ENCODE assay signal across 1 cellular context in the genomic region with DNA sequence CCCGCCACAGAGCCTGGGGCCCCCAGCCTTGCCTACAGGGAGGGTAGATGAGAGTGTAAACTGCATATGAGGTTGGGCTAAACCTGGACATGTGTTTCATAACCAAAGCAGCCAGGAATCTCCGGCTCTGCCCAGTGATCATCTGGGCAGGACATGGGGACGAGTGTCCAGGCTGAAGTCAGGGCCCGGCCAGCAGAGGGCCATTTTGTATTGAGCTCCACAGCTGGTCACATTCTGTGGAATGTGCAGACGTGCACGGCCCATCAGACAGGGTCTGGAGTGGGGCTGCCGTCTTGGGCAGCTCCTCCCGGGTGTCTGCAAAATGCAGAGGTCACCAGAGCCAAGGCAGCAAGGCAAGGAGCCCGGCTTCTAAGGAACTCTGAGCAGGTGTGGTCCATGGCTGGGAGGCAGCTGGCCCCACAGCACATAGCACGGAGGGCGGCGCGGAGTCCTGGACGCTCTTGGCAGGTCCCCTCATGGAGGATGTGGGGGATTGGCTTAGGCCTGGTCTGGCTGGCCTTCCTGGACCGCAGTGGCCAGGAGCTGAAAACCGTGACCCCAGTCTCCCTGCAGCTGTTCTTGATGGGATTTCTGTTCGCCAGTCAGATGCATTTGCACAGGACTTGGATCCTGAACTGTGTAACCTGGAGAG.
TF ChIP-seq lines count a peak whose summit lies in the region.

No MANE protein-coding gene starts in this region.

TF ChIP-seq in IMR-90, 13 proteins besides CTCF, POLR2A, EP300 and RAD21:
- TF ChIP-seq SMC3 (IDR thresholded peaks at IDR 0.05; ENCODE audit: low read depth, low read length) (no peak), RFX5 (IDR thresholded peaks at IDR 0.05; ENCODE audit: low read depth, low read length) (no peak), NFE2L2 (IDR thresholded peaks at IDR 0.05; ENCODE audit: low read depth, low read length) (no peak), MXI1 (IDR thresholded peaks at IDR 0.05; ENCODE audit: borderline replicate concordance, low read depth, low read length) (no peak), MAFK (IDR thresholded peaks at IDR 0.05; ENCODE audit: low read depth, low read length) (no peak), FOS (IDR thresholded peaks at IDR 0.05; ENCODE audit: low read depth, low read length) (no peak), USF2 (IDR thresholded peaks at IDR 0.05; ENCODE audit: low read depth, low read length) (no peak)
